1 cellular context compared by ENCODE assay signal in the genomic region with DNA sequence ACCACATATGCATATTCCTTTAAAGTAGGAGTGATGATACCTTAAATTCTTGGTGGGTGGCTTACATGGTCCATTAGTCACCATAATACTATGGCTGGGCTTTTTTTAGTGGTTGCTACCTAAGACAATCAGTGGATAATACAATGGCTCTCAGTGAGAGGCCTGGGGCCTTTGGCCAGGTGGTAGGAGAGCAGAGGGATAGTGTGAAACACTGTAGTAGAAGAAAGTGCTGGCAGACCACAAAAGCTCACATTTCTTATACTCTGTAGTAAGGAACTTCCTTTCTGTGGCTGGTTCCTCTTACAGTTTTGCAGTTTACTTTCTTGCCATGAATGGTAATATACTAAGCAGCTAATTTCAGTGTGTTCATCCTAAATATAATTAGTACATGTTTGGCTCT.
TF ChIP-seq lines count a peak whose summit lies in the region.

No MANE protein-coding gene starts in this region.

TF ChIP-seq in GM23338, 12 proteins besides CTCF, POLR2A, EP300 and RAD21 (continued from another document):
- TF ChIP-seq, protein P1, sequence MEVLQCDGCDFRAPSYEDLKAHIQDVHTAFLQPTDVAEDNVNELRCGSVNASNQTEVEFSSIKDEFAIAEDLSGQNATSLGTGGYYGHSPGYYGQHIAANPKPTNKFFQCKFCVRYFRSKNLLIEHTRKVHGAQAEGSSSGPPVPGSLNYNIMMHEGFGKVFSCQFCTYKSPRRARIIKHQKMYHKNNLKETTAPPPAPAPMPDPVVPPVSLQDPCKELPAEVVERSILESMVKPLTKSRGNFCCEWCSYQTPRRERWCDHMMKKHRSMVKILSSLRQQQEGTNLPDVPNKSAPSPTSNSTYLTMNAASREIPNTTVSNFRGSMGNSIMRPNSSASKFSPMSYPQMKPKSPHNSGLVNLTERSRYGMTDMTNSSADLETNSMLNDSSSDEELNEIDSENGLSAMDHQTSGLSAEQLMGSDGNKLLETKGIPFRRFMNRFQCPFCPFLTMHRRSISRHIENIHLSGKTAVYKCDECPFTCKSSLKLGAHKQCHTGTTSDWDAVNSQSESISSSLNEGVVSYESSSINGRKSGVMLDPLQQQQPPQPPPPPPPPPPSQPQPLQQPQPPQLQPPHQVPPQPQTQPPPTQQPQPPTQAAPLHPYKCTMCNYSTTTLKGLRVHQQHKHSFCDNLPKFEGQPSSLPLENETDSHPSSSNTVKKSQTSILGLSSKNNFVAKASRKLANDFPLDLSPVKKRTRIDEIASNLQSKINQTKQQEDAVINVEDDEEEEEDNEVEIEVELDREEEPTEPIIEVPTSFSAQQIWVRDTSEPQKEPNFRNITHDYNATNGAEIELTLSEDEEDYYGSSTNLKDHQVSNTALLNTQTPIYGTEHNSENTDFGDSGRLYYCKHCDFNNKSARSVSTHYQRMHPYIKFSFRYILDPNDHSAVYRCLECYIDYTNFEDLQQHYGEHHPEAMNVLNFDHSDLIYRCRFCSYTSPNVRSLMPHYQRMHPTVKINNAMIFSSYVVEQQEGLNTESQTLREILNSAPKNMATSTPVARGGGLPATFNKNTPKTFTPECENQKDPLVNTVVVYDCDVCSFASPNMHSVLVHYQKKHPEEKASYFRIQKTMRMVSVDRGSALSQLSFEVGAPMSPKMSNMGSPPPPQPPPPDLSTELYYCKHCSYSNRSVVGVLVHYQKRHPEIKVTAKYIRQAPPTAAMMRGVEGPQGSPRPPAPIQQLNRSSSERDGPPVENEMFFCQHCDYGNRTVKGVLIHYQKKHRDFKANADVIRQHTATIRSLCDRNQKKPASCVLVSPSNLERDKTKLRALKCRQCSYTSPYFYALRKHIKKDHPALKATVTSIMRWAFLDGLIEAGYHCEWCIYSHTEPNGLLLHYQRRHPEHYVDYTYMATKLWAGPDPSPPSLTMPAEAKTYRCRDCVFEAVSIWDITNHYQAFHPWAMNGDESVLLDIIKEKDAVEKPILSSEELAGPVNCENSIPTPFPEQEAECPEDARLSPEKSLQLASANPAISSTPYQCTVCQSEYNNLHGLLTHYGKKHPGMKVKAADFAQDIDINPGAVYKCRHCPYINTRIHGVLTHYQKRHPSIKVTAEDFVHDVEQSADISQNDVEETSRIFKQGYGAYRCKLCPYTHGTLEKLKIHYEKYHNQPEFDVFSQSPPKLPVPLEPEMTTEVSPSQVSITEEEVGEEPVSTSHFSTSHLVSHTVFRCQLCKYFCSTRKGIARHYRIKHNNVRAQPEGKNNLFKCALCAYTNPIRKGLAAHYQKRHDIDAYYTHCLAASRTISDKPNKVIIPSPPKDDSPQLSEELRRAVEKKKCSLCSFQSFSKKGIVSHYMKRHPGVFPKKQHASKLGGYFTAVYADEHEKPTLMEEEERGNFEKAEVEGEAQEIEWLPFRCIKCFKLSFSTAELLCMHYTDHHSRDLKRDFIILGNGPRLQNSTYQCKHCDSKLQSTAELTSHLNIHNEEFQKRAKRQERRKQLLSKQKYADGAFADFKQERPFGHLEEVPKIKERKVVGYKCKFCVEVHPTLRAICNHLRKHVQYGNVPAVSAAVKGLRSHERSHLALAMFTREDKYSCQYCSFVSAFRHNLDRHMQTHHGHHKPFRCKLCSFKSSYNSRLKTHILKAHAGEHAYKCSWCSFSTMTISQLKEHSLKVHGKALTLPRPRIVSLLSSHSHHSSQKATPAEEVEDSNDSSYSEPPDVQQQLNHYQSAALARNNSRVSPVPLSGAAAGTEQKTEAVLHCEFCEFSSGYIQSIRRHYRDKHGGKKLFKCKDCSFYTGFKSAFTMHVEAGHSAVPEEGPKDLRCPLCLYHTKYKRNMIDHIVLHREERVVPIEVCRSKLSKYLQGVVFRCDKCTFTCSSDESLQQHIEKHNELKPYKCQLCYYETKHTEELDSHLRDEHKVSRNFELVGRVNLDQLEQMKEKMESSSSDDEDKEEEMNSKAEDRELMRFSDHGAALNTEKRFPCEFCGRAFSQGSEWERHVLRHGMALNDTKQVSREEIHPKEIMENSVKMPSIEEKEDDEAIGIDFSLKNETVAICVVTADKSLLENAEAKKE (CRISPR knock-in tag; IDR thresholded peaks at IDR 0.05) = peak; percentile 83
